Comparison of ENCODE assay signal across 8 cellular contexts in genomic region chr14:54691525-54692260, GRCh38.
DNase-seq lines count a peak whose midpoint lies in the region; ATAC-seq and TF ChIP-seq lines count a peak whose summit lies in the region.

No MANE protein-coding gene starts in this region.

- no peaks in the 10 kb centered on the region for H3K36me3 Mint-ChIP-seq in activated CD8-positive, alpha-beta T cell treated with anti-CD3 and anti-CD28 coated beads for 36 hours (ENCODE audit: low read depth)

- DNase-seq in NCI-H345 (lab: John Stamatoyannopoulos, UW) (peak; percentile 50), erythroblast (lab: John Stamatoyannopoulos, UW) (peak; percentile 46 to 69), mucosa of descending colon (peak; percentile 59 to 87 (median 76))
- DNase-seq in activated CD8-positive, alpha-beta T cell treated with anti-CD3 and anti-CD28 coated beads for 36 hours = peak; percentile 70
- peak in 4 of 6 experiments; percentile 3 to 22 (median 10) for DNase-seq in stimulated activated naive CD4-positive, alpha-beta T cell (lab: John Stamatoyannopoulos, UW)

- no peaks in the 10 kb centered on the region for H3K4me1 ChIP-seq in mucosa of descending colon (ENCODE audit: low read depth)

- H3K9me3 ChIP-seq in mucosa of descending colon = no peaks in the 10 kb centered on the region

- CTCF ChIA-PET in activated CD8-positive, alpha-beta T cell treated with anti-CD3 and anti-CD28 coated beads for 36 hours (lab: Charles Lee) = interaction anchor here (0.8 to 2.6 kb wide), 18 partner anchors 10 to 125 kb away, joined by 3 to 22 read pairs (median 4); partner anchors contain the start of gene SAMD4A

- no peak overlapping the region for H3K4me3 Mint-ChIP-seq in activated CD8-positive, alpha-beta T cell treated with anti-CD3 and anti-CD28 coated beads for 36 hours

- no peak overlapping the region for H3K4me3 ChIP-seq in mucosa of descending colon

- H3K4me1 Mint-ChIP-seq in activated CD8-positive, alpha-beta T cell treated with anti-CD3 and anti-CD28 coated beads for 36 hours (ENCODE audit: low read depth) = peaks cover 24% of the 10 kb centered on the region

- POLR2A ChIA-PET in activated CD8-positive, alpha-beta T cell treated with anti-CD3 and anti-CD28 coated beads for 36 hours (lab: Charles Lee) = no interaction called here

- H3K36me3 ChIP-seq in mucosa of descending colon (ENCODE audit: low read depth) = no peaks in the 10 kb centered on the region

- intact Hi-C loops in activated CD8-positive, alpha-beta T cell treated with anti-CD3 and anti-CD28 coated beads for 36 hours (cut with micrococcal nuclease) = loop anchor here (5.0 kb wide), 1 partner anchor 119 kb away; no protein-coding TSS in a partner anchor
- intact Hi-C loops in mucosa of descending colon (cut with DNase I, micrococcal nuclease) = loop anchor here (5.0 to 10.0 kb wide), 2 partner anchors 124 to 127 kb away; partner anchors contain the start of gene SAMD4A (in 2 of the 2)

- H3K27ac ChIP-seq in C4-2B = no peak overlapping the region

- no peak overlapping the region for H3K27ac Mint-ChIP-seq in activated CD8-positive, alpha-beta T cell treated with anti-CD3 and anti-CD28 coated beads for 36 hours

- TF ChIP-seq CTCF in C4-2B (conservative IDR thresholded peaks at IDR 0.05) (peak; percentile 91), mucosa of descending colon (IDR thresholded peaks at IDR 0.05) (peak; percentile 76)
- peak; percentile 76 for TF ChIP-seq CTCF in activated CD8-positive, alpha-beta T cell treated with anti-CD3 and anti-CD28 coated beads for 36 hours (IDR thresholded peaks at IDR 0.05)

- ATAC-seq in GM21723 (IDR thresholded peaks at IDR 0.05; ENCODE audit: unreplicated experiment) (peak; percentile 65), mucosa of descending colon (peak; percentile 91), HG03280 (IDR thresholded peaks at IDR 0.05; ENCODE audit: unreplicated experiment) (no peak)
- ATAC-seq in activated CD8-positive, alpha-beta T cell treated with anti-CD3 and anti-CD28 coated beads for 36 hours = peak; percentile 64

- H3K27me3 Mint-ChIP-seq in activated CD8-positive, alpha-beta T cell treated with anti-CD3 and anti-CD28 coated beads for 36 hours = peaks cover 30% of the 10 kb centered on the region

- no peaks in the 10 kb centered on the region for H3K9me3 Mint-ChIP-seq in activated CD8-positive, alpha-beta T cell treated with anti-CD3 and anti-CD28 coated beads for 36 hours

- TF ChIP-seq POLR2A in erythroblast (IDR thresholded peaks at IDR 0.05; ENCODE audit: low read length) = no peak

Comparison
In these comparisons a context has a peak if more than half of its experiments do, and no peak if none do; other contexts are left out.
1. DNase-seq: peak in every context shown above with its lines; median percentile 76 in mucosa of descending colon; 70 in activated CD8-positive, alpha-beta T cell treated with anti-CD3 and anti-CD28 coated beads for 36 hours; 58 in erythroblast; 50 in NCI-H345; 10 in stimulated activated naive CD4-positive, alpha-beta T cell.